Comparison of ENCODE assay signal across 26 cellular contexts in the genomic region with DNA sequence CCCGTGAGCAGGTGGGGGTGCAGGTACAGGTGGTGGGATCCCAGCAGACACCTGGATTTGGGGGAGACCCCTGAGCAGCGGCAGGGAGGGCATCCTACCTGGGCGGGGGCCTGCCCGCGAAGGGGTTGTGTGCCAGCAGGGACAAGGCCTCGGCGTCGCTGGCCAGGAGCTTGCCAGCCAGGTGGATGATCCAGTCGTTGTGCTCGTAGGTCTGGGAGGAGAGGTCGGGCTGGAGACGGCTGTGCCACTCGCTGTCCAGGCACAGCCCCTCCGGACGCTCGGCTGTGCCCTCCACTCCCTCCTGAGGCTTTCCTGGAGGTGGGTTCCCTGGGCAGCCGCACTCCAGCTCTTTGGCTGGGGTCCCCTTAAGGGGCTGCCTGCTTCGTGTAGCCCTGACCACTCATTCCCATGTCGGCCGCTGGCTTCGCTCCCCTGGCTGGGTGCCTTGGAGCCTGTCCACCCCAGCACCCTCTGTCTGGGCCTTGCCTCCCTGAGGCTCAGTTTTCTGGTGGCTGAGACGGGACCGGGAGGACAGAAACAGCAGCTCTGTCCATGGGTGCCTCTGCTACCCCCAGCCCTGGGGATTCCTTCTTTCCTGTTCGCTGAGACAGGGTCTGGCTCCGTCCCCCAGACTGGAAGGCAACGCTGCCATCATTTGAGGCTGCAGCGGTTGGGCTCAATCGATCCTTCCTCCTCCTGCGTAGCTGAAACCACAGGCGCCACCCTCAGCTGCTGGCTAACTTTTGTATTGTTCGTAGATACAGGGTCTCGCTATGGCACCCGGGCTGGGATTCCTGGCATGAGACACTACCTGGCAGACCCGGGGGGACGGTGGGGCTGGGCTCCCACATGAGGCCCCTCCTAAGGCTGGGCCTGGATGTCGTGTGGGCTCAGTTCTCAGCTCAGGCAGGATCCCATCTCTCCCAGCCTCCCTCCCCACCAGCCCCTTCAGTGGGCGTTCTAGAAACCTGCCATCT.
"Had no signal": no experiment of that assay in that cellular context is flagged by ENCODE, and none has a peak within 500 bp of the region (broad histone marks: within the 10 kb centered on the region; RNA-seq: fewer than 3 reads in every experiment).

No MANE protein-coding gene starts in this region.

- H3K4me3 Mint-ChIP-seq: activated CD4-positive, alpha-beta memory T cell treated with anti-CD3 and anti-CD28 coated beads, Interleukin-2, amount 10 ng/mL, durations not matched to agents 7 days and 5 days; activated CD4-positive, alpha-beta T cell treated with anti-CD3 and anti-CD28 coated beads, Interleukin-2, amount 10 ng/mL, durations not matched to agents 24 days and 14 days; activated naive CD8-positive, alpha-beta T cell treated with anti-CD3 and anti-CD28 coated beads for 36 hours; brain; immature natural killer cell; natural killer cell treated with Interleukin-12 subunit alpha and Interleukin-12 subunit beta and Interleukin-15 and Interleukin-18, amount 100 ng/mL, for 72 hours; T-helper 1 cell treated with Interleukin-12 subunit alpha and Interleukin-12 subunit beta and Interleukin-4 antibody, amounts not matched to agents 30 μg/mL and 1 μg/mL, for 36 hours had no signal

- ATAC-seq: activated CD4-positive, CD25-positive, alpha-beta regulatory T cell treated with anti-CD3 and anti-CD28 coated beads, Interleukin-2, amount 50 U/mL, for 24 hours; esophagus mucosa; left lobe of liver; mucosa of descending colon; natural killer cell treated with Interleukin-12 subunit alpha and Interleukin-12 subunit beta and Interleukin-15 and Interleukin-18, amount 100 ng/mL, for 72 hours had no signal

- H3K27me3 ChIP-seq: adrenal gland, ascending aorta, cardiac muscle cell, testis, transverse colon had no signal

- H3K27me3 Mint-ChIP-seq: activated CD4-positive, alpha-beta memory T cell treated with anti-CD3 and anti-CD28 coated beads, Interleukin-2, amount 10 ng/mL, durations not matched to agents 7 days and 5 days; activated CD4-positive, alpha-beta T cell treated with anti-CD3 and anti-CD28 coated beads, Interleukin-2, amount 10 ng/mL, durations not matched to agents 24 days and 14 days; activated naive CD8-positive, alpha-beta T cell treated with anti-CD3 and anti-CD28 coated beads for 36 hours; natural killer cell treated with Interleukin-12 subunit alpha and Interleukin-12 subunit beta and Interleukin-15 and Interleukin-18, amount 100 ng/mL, for 72 hours had no signal

- H3K27ac ChIP-seq: adrenal gland, ascending aorta, cardiac muscle cell, testis, transverse colon, WERI-Rb-1 had no signal

- H3K27ac Mint-ChIP-seq: activated CD4-positive, alpha-beta memory T cell treated with anti-CD3 and anti-CD28 coated beads, Interleukin-2, amount 10 ng/mL, durations not matched to agents 7 days and 5 days; activated CD4-positive, alpha-beta T cell treated with anti-CD3 and anti-CD28 coated beads, Interleukin-2, amount 10 ng/mL, durations not matched to agents 24 days and 14 days; activated naive CD8-positive, alpha-beta T cell treated with anti-CD3 and anti-CD28 coated beads for 36 hours; immature natural killer cell; natural killer cell treated with Interleukin-12 subunit alpha and Interleukin-12 subunit beta and Interleukin-15 and Interleukin-18, amount 100 ng/mL, for 72 hours; T-helper 1 cell treated with Interleukin-12 subunit alpha and Interleukin-12 subunit beta and Interleukin-4 antibody, amounts not matched to agents 30 μg/mL and 1 μg/mL, for 36 hours had no signal

- H3K4me1 Mint-ChIP-seq: activated CD4-positive, alpha-beta memory T cell treated with anti-CD3 and anti-CD28 coated beads, Interleukin-2, amount 10 ng/mL, durations not matched to agents 7 days and 5 days; activated CD4-positive, alpha-beta T cell treated with anti-CD3 and anti-CD28 coated beads, Interleukin-2, amount 10 ng/mL, durations not matched to agents 24 days and 14 days; activated naive CD8-positive, alpha-beta T cell treated with anti-CD3 and anti-CD28 coated beads for 36 hours; brain; immature natural killer cell had no signal

- H3K4me3 ChIP-seq: adrenal gland, ascending aorta, cardiac muscle cell, mucosa of descending colon, testis, transverse colon had no signal

- H3K9me3 ChIP-seq: adrenal gland, ascending aorta, mucosa of descending colon, testis, transverse colon had no signal

- H3K36me3 Mint-ChIP-seq: natural killer cell treated with Interleukin-12 subunit alpha and Interleukin-12 subunit beta and Interleukin-15 and Interleukin-18, amount 100 ng/mL, for 72 hours had no signal

- DNase-seq: activated CD4-positive, alpha-beta memory T cell treated with anti-CD3 and anti-CD28 coated beads, Interleukin-2, amount 10 ng/mL, durations not matched to agents 7 days and 5 days; activated CD4-positive, alpha-beta T cell treated with anti-CD3 and anti-CD28 coated beads, Interleukin-2, amount 10 ng/mL, durations not matched to agents 24 days and 14 days; activated naive CD4-positive, alpha-beta T cell treated with Interleukin-2 at 50 U/mL for 16 hours; activated naive CD8-positive, alpha-beta T cell treated with anti-CD3 and anti-CD28 coated beads for 36 hours; activated T-cell treated with anti-CD3 and anti-CD28 coated beads, Interleukin-2, amount 50 U/mL, for 48 hours; adrenal gland; cortex of kidney; foreskin fibroblast; head of caudate nucleus; hypothalamus; immature natural killer cell; stimulated activated naive CD4-positive, alpha-beta T cell; SW 1271; T1000; testis; transverse colon; WERI-Rb-1 had no signal

- H3K9me3 Mint-ChIP-seq: activated CD4-positive, alpha-beta memory T cell treated with anti-CD3 and anti-CD28 coated beads, Interleukin-2, amount 10 ng/mL, durations not matched to agents 7 days and 5 days; activated CD4-positive, alpha-beta T cell treated with anti-CD3 and anti-CD28 coated beads, Interleukin-2, amount 10 ng/mL, durations not matched to agents 24 days and 14 days; activated naive CD8-positive, alpha-beta T cell treated with anti-CD3 and anti-CD28 coated beads for 36 hours; immature natural killer cell; natural killer cell treated with Interleukin-12 subunit alpha and Interleukin-12 subunit beta and Interleukin-15 and Interleukin-18, amount 100 ng/mL, for 72 hours; T-helper 1 cell treated with Interleukin-12 subunit alpha and Interleukin-12 subunit beta and Interleukin-4 antibody, amounts not matched to agents 30 μg/mL and 1 μg/mL, for 36 hours had no signal

- H3K4me1 ChIP-seq: adrenal gland, ascending aorta, testis, transverse colon had no signal

- H3K36me3 ChIP-seq: adrenal gland, cardiac muscle cell, transverse colon, WERI-Rb-1 had no signal
